Comparison of ENCODE assay signal across 8 cellular contexts in the genomic region with DNA sequence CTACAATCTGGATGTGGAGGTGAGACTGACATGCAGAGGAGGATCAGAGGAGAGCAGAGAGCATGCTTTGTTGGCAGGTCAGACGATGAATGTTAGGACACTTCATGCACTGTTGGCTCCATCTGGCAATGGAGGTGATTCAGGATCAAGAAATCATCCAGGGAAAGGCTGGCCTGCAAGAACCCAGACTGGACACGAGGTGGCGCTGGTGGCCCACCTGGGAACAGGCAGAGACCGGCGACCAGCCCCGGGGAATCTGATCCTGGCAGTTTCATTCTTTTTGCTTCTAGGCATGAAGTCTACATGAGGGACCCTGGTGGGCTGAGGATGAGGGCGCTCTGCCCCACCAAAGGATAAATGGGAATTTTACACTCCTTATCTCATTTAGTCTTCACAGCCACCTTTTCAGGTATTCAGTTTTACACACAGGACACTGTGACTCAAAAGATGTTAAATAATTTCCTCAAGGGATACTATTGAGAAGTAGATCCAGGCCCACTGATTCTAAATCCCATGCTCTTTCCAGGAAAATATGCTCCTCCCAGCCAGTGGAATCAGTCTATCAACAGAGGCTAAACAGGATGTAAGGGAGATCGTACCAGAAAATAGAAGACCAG. TPM values are rescaled to one million over a fixed set of nuclear protein-coding genes. Genes with fewer than 3 reads are reported as not detected.
DNase-seq lines count a peak whose midpoint lies in the region; FAIRE-seq and TF ChIP-seq lines count a peak whose summit lies in the region.

No MANE protein-coding gene starts in this region.

- H3K23me2 ChIP-seq in H1 (ENCODE audit: low read depth, low read length) = no peaks in the 10 kb centered on the region

- no peaks in the 10 kb centered on the region for H3K79me2 ChIP-seq in H1 (ENCODE audit: control insufficient read depth in 1 of 2, insufficient read depth in 2 of 2, low read length in 2 of 2)

- no peak overlapping the region for H3K4ac ChIP-seq in H1 (replicated peaks; ENCODE audit: insufficient read length, low read depth, low read length)

- no peak overlapping the region; the same call in 1 of the 2 replicates for H2AK5ac ChIP-seq in H1 (ENCODE audit: low read depth, low read length)

- H4K20me1 ChIP-seq in H1 (replicated peaks in 1 of 2; ENCODE audit: control insufficient read depth in 1 of 2, insufficient read depth in 2 of 2, low read length in 2 of 2) = no peaks in the 10 kb centered on the region

- H3K4me1 ChIP-seq in H1 (replicated peaks in 1 of 4; ENCODE audit: control insufficient read depth in 3 of 4, insufficient read depth in 4 of 4, low read length in 3 of 4) = no peaks in the 10 kb centered on the region; a peak in 1 of 7 replicates

- TF ChIP-seq CTCF in HL-60 (IDR thresholded peaks at IDR 0.05; ENCODE audit: insufficient read depth, low read length) (peak; percentile 98), H1 (IDR thresholded peaks at IDR 0.05; ENCODE audit: control extremely low read depth in 1 of 3, insufficient read depth in 1 of 3, low read depth in 1 of 3, low read length in 3 of 3) (peak; percentile 96 to 99 (median 96)), mesothelial cell of epicardium (IDR thresholded peaks at IDR 0.05; ENCODE audit: unreplicated experiment) (peak; percentile 94)

- H3K27ac Mint-ChIP-seq in mesothelial cell of epicardium = no peak overlapping the region

- no peak overlapping the region for H2AFZ ChIP-seq in H1 (ENCODE audit: low read length)

- H4K91ac ChIP-seq in H1 (replicated peaks; ENCODE audit: insufficient read length, low read length) = no peak overlapping the region

- H3K4me2 ChIP-seq in H1 (ENCODE audit: insufficient read depth in 1 of 2, low read depth in 2 of 2, low read length in 2 of 2) = no peak overlapping the region

- no peaks in the 10 kb centered on the region for H3K36me3 Mint-ChIP-seq in mesothelial cell of epicardium

- no peak overlapping the region for H3K4me3 Mint-ChIP-seq in mesothelial cell of epicardium

- H4K5ac ChIP-seq in H1 (ENCODE audit: insufficient read length, low read depth, low read length) = no peak overlapping the region

- no peak overlapping the region for H3K27ac ChIP-seq in HL-60 (replicated peaks)
- no peak overlapping the region for H3K27ac ChIP-seq in H1 (ENCODE audit: low read depth, low read length)

- 19% methylated on average over 8 of the region's 8 CpGs; no CpG with 5 or more reads in 1 of the 2 experiments for WGBS in H1 (ENCODE audit: extremely low coverage in 1 of 2, insufficient coverage in 1 of 2, insufficient read length in 1 of 2, insufficient replicate concordance in 2 of 2, low coverage in 1 of 2, low lambda C conversion rate in 2 of 2, missing lambda C conversion rate in 1 of 2), 2 experiments

- H2BK120ac ChIP-seq in H1 (replicated peaks; ENCODE audit: low read depth, low read length) = no peak overlapping the region

- no peak overlapping the region for H3K4me3 ChIP-seq in HL-60 (replicated peaks; ENCODE audit: insufficient read depth, low read length)
- no peak overlapping the region for H3K4me3 ChIP-seq in H1 (ENCODE audit: extremely low read depth in 1 of 4, insufficient read depth in 2 of 4, low read depth in 3 of 4, low read length in 4 of 4)

- H3K9me3 ChIP-seq in H1 (ENCODE audit: insufficient read depth in 2 of 2, low read depth in 1 of 2, low read length in 1 of 2) = no peaks in the 10 kb centered on the region

- H2BK12ac ChIP-seq in H1 (ENCODE audit: low read depth, low read length) = no peak overlapping the region

- no peak overlapping the region for H2BK15ac ChIP-seq in H1 (ENCODE audit: low read length)

- no peaks in the 10 kb centered on the region for H3K36me3 ChIP-seq in H1 (ENCODE audit: control insufficient read depth in 2 of 4, insufficient read depth in 4 of 4, low read length in 3 of 4)

- no peak overlapping the region for H3K14ac ChIP-seq in H1 (ENCODE audit: insufficient read length)

- no peak for TF ChIP-seq EP300 in H1 (IDR thresholded peaks at IDR 0.05; ENCODE audit: borderline replicate concordance in 1 of 2, low read depth in 2 of 2, low read length in 2 of 2)

- no peak overlapping the region for H2BK5ac ChIP-seq in H1 (ENCODE audit: low read depth, low read length)

- H3K9ac ChIP-seq in H1 (replicated peaks in 1 of 4; ENCODE audit: extremely low read depth in 1 of 4, low read depth in 3 of 4, low read length in 3 of 4) = no peak overlapping the region

- H3K18ac ChIP-seq in H1 (ENCODE audit: extremely low read depth, low read length) = peak overlapping the region; percentile 60; the same call in 1 of the 2 replicates

- CTCF ChIA-PET in H1 (lab: Charles Lee; ENCODE audit: partially characterized antibody) = interaction anchor here (0.9 to 5.8 kb wide), 13 partner anchors 9 to 217 kb away, joined by 3 to 44 read pairs (median 9); a partner anchor contains a TSS

- no peak overlapping the region for H4K8ac ChIP-seq in H1 (ENCODE audit: extremely low read depth, insufficient read depth, low read length)

- H3K23ac ChIP-seq in H1 (ENCODE audit: insufficient read length) = no peak overlapping the region

- DNase-seq in CD1c-positive myeloid dendritic cell (ENCODE audit: extremely low spot score) (peak; percentile 78), HL-60 (ENCODE audit: low read depth in 1 of 2, low spot score in 1 of 2) (peak; percentile 38 to 64), NOMO-1 (lab: John Stamatoyannopoulos, UW; ENCODE audit: unreplicated experiment in 2 of 2) (peak; percentile 33 to 44), H1 (ENCODE audit: low read depth in 1 of 2, low spot score in 2 of 2) (peak; percentile 41 to 92), mesothelial cell of epicardium (ENCODE audit: low spot score in 2 of 2, unreplicated experiment in 2 of 2) (peak; percentile 70 to 89), cortex of kidney (lab: John Stamatoyannopoulos, UW) (no peak)
- peak; percentile 33 to 48 (median 34) for DNase-seq in activated CD8-positive, alpha-beta memory T cell treated with anti-CD3 and anti-CD28 coated beads for 48 hours (ENCODE audit: low read depth in 2 of 3, low spot score in 2 of 3)
- peak; percentile 11 to 35 for DNase-seq in stimulated activated CD8-positive, alpha-beta memory T cell treated with anti-CD3 and anti-CD28 coated beads, Interleukin-15, amount 100 ng/mL, for 48 hours (ENCODE audit: low read depth in 2 of 2)

- no peak for TF ChIP-seq POLR2A in H1 (IDR thresholded peaks at IDR 0.05; ENCODE audit: control extremely low read depth in 1 of 2, low read depth in 2 of 2, low read length in 2 of 2)

- H2BK20ac ChIP-seq in H1 (ENCODE audit: low read length) = no peak overlapping the region

- TF ChIP-seq RAD21 in H1 (IDR thresholded peaks at IDR 0.05 in 1 of 2, conservative IDR thresholded peaks at IDR 0.05 in 1 of 2; ENCODE audit: low read depth in 2 of 2, low read length in 2 of 2) = peak; percentile 99 to 100

- H3K27me3 Mint-ChIP-seq in mesothelial cell of epicardium (ENCODE audit: low read depth) = no peaks in the 10 kb centered on the region

- peak; percentile 94 for FAIRE-seq in H1 (lab: Jason Lieb, UNC)

- H3K56ac ChIP-seq in H1 (replicated peaks; ENCODE audit: insufficient read length, low read depth, low read length) = no peak overlapping the region

- H3K9me3 Mint-ChIP-seq in mesothelial cell of epicardium = peaks cover 4% of the 10 kb centered on the region

- no peaks in the 10 kb centered on the region for H3K79me1 ChIP-seq in H1 (ENCODE audit: low read depth, low read length)

- H3K27me3 ChIP-seq in HL-60 (ENCODE audit: insufficient read depth, poor library complexity, severe bottlenecking) (no peaks in the 10 kb centered on the region), H1 (replicated peaks in 1 of 4; ENCODE audit: control insufficient read depth in 3 of 4, extremely low read depth in 1 of 4, insufficient read depth in 3 of 4, low read length in 3 of 4) (no peaks in the 10 kb centered on the region)

- H3K4me1 Mint-ChIP-seq in mesothelial cell of epicardium = peaks cover 6% of the 10 kb centered on the region

- POLR2A ChIA-PET in H1 (lab: Charles Lee; ENCODE audit: partially characterized antibody) = no interaction called here

TF ChIP-seq in H1, 55 proteins besides CTCF, POLR2A, EP300 and RAD21 (continues in another document):
- TF ChIP-seq JUN (IDR thresholded peaks at IDR 0.05; ENCODE audit: low read depth, low read length) (no peak), ZNF274 (IDR thresholded peaks at IDR 0.05; ENCODE audit: borderline replicate concordance, extremely low read depth, low read length) (no peak), SP4 (IDR thresholded peaks at IDR 0.05; ENCODE audit: low read length) (no peak), TAF7 (optimal IDR thresholded peaks at IDR 0.05; ENCODE audit: borderline replicate concordance, low read depth, low read length) (no peak), POLR2AphosphoS5 (IDR thresholded peaks at IDR 0.05; ENCODE audit: low read depth, low read length) (no peak), POU5F1 (IDR thresholded peaks at IDR 0.05; ENCODE audit: low read depth, low read length) (no peak), SAP30 (IDR thresholded peaks at IDR 0.05; ENCODE audit: insufficient read depth, insufficient replicate concordance, low read length) (no peak), YY1 (IDR thresholded peaks at IDR 0.05; ENCODE audit: low read depth, low read length) (peak; percentile 39; the same call in 1 of the 2 replicates), RNF2 (IDR thresholded peaks at IDR 0.05; ENCODE audit: borderline replicate concordance, low read depth, low read length, missing control alignments, poor library complexity, severe bottlenecking) (no peak), SUZ12 (IDR thresholded peaks at IDR 0.05; ENCODE audit: low read length) (no peak)
- TF ChIP-seq, protein P1, sequence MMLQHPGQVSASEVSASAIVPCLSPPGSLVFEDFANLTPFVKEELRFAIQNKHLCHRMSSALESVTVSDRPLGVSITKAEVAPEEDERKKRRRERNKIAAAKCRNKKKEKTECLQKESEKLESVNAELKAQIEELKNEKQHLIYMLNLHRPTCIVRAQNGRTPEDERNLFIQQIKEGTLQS (IDR thresholded peaks at IDR 0.05; ENCODE audit: insufficient read depth, low read depth, low read length) = no peak; the same call in 1 of the 2 replicates

RNA-seq across cellular contexts. Expression of a gene that starts 26.2 kb away (rescaled TPM):
- total RNA-seq in H1 (2021; fragmentation: NEBNext Ultra II Directional; extraction: Animal tissue kit (Norgen Biotek cat#: 25700)) = 16.6 and 16.7 TPM in 2 replicates
- 29.8 and 30.7 TPM in 2 replicates for polyA plus RNA-seq in H1 (2011; rRNA removed)
- 17.6 TPM for polyA plus RNA-seq in H1 (2011; cell fraction: cytosol; rRNA removed)
- polyA plus RNA-seq in H1 (2011; cell fraction: nucleus; rRNA removed) = 51.1 TPM
- 15.1 to 20.6 TPM (median 19.8 TPM) in 4 replicates for polyA plus RNA-seq in H1 (2012, experiment 1 of 2)
- 10.8 TPM for polyA plus RNA-seq in H1 (2012, experiment 2 of 2)
- 13.3 TPM for polyA plus RNA-seq in H1 (2013, experiment 1 of 2)
- polyA plus RNA-seq in H1 (2013, experiment 2 of 2) = 12.6 TPM
- polyA minus RNA-seq in H1 (2011; rRNA and poly(A)+ RNA removed) = 32.6 and 38.0 TPM in 2 replicates
- polyA minus RNA-seq in H1 (2011; cell fraction: cytosol; rRNA and poly(A)+ RNA removed) = 14.2 TPM
- polyA minus RNA-seq in H1 (2011; cell fraction: nucleus; rRNA and poly(A)+ RNA removed) = 30.5 TPM
- 51.5 to 59.1 TPM (median 58.8 TPM) in 3 replicates for total RNA-seq in mesothelial cell of epicardium
